Comparison of ENCODE assay signal across 1 cellular context in the genomic region with DNA sequence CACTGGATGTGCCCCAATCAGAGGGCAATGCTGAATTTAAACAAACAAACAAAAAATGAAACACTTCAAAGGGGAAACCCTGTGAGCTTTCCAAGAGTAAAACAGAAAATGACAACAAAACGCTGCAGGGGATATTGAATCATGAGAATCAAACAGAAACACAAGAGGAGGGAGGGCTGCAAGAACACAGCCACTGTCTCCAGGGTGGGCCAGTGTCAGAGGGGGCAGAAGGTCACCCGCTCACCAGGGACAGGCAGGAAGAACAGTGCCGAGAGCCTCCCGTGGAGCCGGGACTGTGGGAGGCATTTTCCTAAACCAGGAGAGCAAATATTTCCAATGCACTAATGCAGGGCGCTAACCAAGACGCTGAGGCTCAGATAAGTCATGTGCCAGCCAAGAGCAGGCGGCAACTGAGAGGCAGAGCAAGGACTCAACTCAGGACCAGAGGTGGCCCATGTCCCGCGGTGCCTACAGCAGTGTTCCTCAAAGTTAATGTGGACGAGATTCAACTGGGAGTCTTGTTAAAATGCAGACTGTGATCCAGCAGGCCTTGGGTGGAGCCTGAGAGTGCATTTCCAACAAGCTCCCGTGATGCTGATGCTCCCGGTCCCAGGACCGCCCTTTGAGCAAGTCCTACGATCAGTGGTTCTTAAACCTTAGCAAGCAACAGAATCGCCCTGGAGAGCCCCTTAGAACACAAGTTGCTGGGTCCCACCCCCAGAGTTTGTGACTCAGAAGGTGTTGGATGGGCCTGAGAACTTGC.
TF ChIP-seq lines count a peak whose summit lies in the region.

No MANE protein-coding gene starts in this region.

TF ChIP-seq in A549, 52 proteins besides CTCF, POLR2A, EP300 and RAD21 (continued from another document):
- TF ChIP-seq, protein P1, sequence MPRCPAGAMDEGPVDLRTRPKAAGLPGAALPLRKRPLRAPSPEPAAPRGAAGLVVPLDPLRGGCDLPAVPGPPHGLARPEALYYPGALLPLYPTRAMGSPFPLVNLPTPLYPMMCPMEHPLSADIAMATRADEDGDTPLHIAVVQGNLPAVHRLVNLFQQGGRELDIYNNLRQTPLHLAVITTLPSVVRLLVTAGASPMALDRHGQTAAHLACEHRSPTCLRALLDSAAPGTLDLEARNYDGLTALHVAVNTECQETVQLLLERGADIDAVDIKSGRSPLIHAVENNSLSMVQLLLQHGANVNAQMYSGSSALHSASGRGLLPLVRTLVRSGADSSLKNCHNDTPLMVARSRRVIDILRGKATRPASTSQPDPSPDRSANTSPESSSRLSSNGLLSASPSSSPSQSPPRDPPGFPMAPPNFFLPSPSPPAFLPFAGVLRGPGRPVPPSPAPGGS (IDR thresholded peaks at IDR 0.05): peak; percentile 59; the same call in 1 of the 3 replicates
- no peak for TF ChIP-seq HEYL (CRISPR knock-in tag; IDR thresholded peaks at IDR 0.05)
- TF ChIP-seq ESRRA (IDR thresholded peaks at IDR 0.05; ENCODE audit: borderline replicate concordance, low read length): no peak
- TF ChIP-seq GATA3 (IDR thresholded peaks at IDR 0.05; ENCODE audit: borderline replicate concordance): no peak; the same call in 1 of the 2 replicates
- no peak for TF ChIP-seq EHMT2 (IDR thresholded peaks at IDR 0.05; ENCODE audit: low read depth)
- peak; percentile 57 to 59; a peak in 4 of 5 replicates for TF ChIP-seq JUN (IDR thresholded peaks at IDR 0.05)
